Comparison of ENCODE assay signal across 1 cellular context in the genomic region with DNA sequence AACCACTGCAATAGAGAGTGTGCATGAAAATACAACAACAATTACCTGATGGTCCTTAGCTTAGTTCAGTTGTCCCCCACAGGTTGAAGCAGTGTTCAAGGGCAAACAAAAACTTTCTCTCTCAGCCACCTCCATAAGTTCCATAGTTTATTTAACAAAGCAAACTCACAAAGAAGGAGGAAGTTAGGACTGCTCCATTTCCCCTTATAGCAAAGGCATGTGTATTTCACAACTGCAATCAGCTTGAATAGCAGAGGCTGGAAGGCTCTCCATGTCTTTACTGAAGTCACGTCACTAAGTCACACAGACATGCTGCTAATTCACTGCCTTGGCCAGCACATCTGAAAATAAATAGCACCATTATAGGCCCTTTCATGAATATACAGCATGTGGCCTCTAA.
TF ChIP-seq lines count a peak whose summit lies in the region.

No MANE protein-coding gene starts in this region.

TF ChIP-seq in K562, 482 proteins besides CTCF, POLR2A, EP300 and RAD21:
- TF ChIP-seq NRF1 (conservative IDR thresholded peaks at IDR 0.05 in 1 of 2, IDR thresholded peaks at IDR 0.05 in 1 of 2) (no peak), SMARCA4 (IDR thresholded peaks at IDR 0.05) (no peak), XRCC5 (IDR thresholded peaks at IDR 0.05; ENCODE audit: low read depth, low read length) (no peak), CEBPB (tag; IDR thresholded peaks at IDR 0.05) (peak; percentile 75), RBM34 (IDR thresholded peaks at IDR 0.05; ENCODE audit: borderline replicate concordance, insufficient read depth, low read length) (no peak), SPI1 (IDR thresholded peaks at IDR 0.05; ENCODE audit: borderline replicate concordance, low read depth, low read length) (peak; percentile 24; the same call in 1 of the 2 replicates)
- TF ChIP-seq, protein P1, sequence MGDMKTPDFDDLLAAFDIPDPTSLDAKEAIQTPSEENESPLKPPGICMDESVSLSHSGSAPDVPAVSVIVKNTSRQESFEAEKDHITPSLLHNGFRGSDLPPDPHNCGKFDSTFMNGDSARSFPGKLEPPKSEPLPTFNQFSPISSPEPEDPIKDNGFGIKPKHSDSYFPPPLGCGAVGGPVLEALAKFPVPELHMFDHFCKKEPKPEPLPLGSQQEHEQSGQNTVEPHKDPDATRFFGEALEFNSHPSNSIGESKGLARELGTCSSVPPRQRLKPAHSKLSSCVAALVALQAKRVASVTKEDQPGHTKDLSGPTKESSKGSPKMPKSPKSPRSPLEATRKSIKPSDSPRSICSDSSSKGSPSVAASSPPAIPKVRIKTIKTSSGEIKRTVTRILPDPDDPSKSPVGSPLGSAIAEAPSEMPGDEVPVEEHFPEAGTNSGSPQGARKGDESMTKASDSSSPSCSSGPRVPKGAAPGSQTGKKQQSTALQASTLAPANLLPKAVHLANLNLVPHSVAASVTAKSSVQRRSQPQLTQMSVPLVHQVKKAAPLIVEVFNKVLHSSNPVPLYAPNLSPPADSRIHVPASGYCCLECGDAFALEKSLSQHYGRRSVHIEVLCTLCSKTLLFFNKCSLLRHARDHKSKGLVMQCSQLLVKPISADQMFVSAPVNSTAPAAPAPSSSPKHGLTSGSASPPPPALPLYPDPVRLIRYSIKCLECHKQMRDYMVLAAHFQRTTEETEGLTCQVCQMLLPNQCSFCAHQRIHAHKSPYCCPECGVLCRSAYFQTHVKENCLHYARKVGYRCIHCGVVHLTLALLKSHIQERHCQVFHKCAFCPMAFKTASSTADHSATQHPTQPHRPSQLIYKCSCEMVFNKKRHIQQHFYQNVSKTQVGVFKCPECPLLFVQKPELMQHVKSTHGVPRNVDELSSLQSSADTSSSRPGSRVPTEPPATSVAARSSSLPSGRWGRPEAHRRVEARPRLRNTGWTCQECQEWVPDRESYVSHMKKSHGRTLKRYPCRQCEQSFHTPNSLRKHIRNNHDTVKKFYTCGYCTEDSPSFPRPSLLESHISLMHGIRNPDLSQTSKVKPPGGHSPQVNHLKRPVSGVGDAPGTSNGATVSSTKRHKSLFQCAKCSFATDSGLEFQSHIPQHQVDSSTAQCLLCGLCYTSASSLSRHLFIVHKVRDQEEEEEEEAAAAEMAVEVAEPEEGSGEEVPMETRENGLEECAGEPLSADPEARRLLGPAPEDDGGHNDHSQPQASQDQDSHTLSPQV (IDR thresholded peaks at IDR 0.05) = 0 out of 2 replicates have a peak, but pooled peaks have one; percentile 22
- TF ChIP-seq, protein P2, sequence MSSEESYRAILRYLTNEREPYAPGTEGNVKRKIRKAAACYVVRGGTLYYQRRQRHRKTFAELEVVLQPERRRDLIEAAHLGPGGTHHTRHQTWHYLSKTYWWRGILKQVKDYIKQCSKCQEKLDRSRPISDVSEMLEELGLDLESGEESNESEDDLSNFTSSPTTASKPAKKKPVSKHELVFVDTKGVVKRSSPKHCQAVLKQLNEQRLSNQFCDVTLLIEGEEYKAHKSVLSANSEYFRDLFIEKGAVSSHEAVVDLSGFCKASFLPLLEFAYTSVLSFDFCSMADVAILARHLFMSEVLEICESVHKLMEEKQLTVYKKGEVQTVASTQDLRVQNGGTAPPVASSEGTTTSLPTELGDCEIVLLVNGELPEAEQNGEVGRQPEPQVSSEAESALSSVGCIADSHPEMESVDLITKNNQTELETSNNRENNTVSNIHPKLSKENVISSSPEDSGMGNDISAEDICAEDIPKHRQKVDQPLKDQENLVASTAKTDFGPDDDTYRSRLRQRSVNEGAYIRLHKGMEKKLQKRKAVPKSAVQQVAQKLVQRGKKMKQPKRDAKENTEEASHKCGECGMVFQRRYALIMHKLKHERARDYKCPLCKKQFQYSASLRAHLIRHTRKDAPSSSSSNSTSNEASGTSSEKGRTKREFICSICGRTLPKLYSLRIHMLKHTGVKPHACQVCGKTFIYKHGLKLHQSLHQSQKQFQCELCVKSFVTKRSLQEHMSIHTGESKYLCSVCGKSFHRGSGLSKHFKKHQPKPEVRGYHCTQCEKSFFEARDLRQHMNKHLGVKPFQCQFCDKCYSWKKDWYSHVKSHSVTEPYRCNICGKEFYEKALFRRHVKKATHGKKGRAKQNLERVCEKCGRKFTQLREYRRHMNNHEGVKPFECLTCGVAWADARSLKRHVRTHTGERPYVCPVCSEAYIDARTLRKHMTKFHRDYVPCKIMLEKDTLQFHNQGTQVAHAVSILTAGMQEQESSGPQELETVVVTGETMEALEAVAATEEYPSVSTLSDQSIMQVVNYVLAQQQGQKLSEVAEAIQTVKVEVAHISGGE (CRISPR knock-in tag; IDR thresholded peaks at IDR 0.05) = no peak
